ENCODE assay signal across 8 cellular contexts in genomic region chr14:34538871-34539406, GRCh38. TPM values are rescaled to one million over a fixed set of nuclear protein-coding genes. Genes with fewer than 3 reads are reported as not detected.
DNase-seq lines count a peak whose midpoint lies in the region; ATAC-seq and TF ChIP-seq lines count a peak whose summit lies in the region.

No MANE protein-coding gene starts in this region.

- H3K4me1 Mint-ChIP-seq in CD14-positive monocyte: peaks cover 21% of the 10 kb centered on the region

- H3K4me3 Mint-ChIP-seq in CD14-positive monocyte: peak overlapping the region; percentile 95 to 99

- no peaks in the 10 kb centered on the region for H3K9me3 ChIP-seq in mucosa of rectum (ENCODE audit: control insufficient read depth in 2 of 2, low read length in 2 of 2)

- TF ChIP-seq CTCF in CD14-positive monocyte (IDR thresholded peaks at IDR 0.05) (no peak), brain microvascular endothelial cell (IDR thresholded peaks at IDR 0.05; ENCODE audit: low read depth, low read length, missing control alignments) (no peak)

- peak overlapping the region; percentile 97 for H3K9ac ChIP-seq in mucosa of rectum (ENCODE audit: low read depth in 1 of 2, low read length in 2 of 2)

- in situ Hi-C loops in brain microvascular endothelial cell (cut with HindIII; ENCODE audit: low pct_ligation_motif_present, low sequenced_read_pairs): no loop called here

- peak; percentile 17 for ATAC-seq in HG02970 (IDR thresholded peaks at IDR 0.05; ENCODE audit: low FRiP score, unreplicated experiment)
- ATAC-seq in HG02642 (IDR thresholded peaks at IDR 0.05; ENCODE audit: poor library complexity, unreplicated experiment): no peak

- intact Hi-C loops in CD14-positive monocyte (cut with micrococcal nuclease): loop anchor here in 1 of 2 donors (5.0 kb wide), 1 partner anchor 77 kb away; the partner anchor contains the start of gene SPTSSA

- peaks cover 15 to 30% of the 10 kb centered on the region in 2 donors for H3K36me3 Mint-ChIP-seq in CD14-positive monocyte

- peaks cover 0 to 1% (median 0%) of the 10 kb centered on the region in 3 donors for H3K27me3 Mint-ChIP-seq in CD14-positive monocyte (ENCODE audit: low read depth in 3 of 3)

- no peaks in the 10 kb centered on the region for H3K9me3 Mint-ChIP-seq in CD14-positive monocyte

- H3K4me1 ChIP-seq in mucosa of rectum (ENCODE audit: control insufficient read depth in 2 of 2, insufficient read depth in 2 of 2, low read length in 2 of 2): peaks cover 13% of the 10 kb centered on the region in 2 donors

- DNase-seq in CD14-positive monocyte (ENCODE audit: low spot score): no peak
- no peak for DNase-seq in brain microvascular endothelial cell
- DNase-seq in GDM1 (lab: John Stamatoyannopoulos, UW): no peak
- DNase-seq in T-helper 9 cell: no peak
- no peak for DNase-seq in MV-4-11 (lab: John Stamatoyannopoulos, UW)

- H3K4me3 ChIP-seq in brain microvascular endothelial cell (ENCODE audit: low read depth, low read length): peak overlapping the region; percentile 98
- peak overlapping the region; percentile 91 for H3K4me3 ChIP-seq in mucosa of rectum (ENCODE audit: low read length in 2 of 2)

- H3K36me3 ChIP-seq in brain microvascular endothelial cell (replicated peaks): peaks cover 4% of the 10 kb centered on the region
- peaks cover 4 to 9% of the 10 kb centered on the region in 2 donors for H3K36me3 ChIP-seq in mucosa of rectum (ENCODE audit: control insufficient read depth in 2 of 2, insufficient read depth in 2 of 2, low read length in 2 of 2)

- H3K27ac Mint-ChIP-seq in CD14-positive monocyte: peak overlapping the region; percentile 96 to 99 (median 98)

- H3K27me3 ChIP-seq in brain microvascular endothelial cell (replicated peaks) (no peaks in the 10 kb centered on the region), mucosa of rectum (ENCODE audit: control insufficient read depth in 2 of 2, insufficient read depth in 2 of 2, low read length in 2 of 2) (no peaks in the 10 kb centered on the region)

- peak overlapping the region; percentile 90 for H3K27ac ChIP-seq in brain microvascular endothelial cell
- H3K27ac ChIP-seq in mucosa of rectum (ENCODE audit: low read depth in 2 of 2, low read length in 2 of 2): peak overlapping the region; percentile 92 to 96

RNA-seq across cellular contexts. Expression of gene EAPP, which starts 0.6 kb away (rescaled TPM):
- polyA plus RNA-seq in CD14-positive monocyte: 10 to 100 TPM; 70.2 to 76.2 TPM
